Comparison of ENCODE assay signal across 16 cellular contexts in genomic region chr2:133765693-133766092, GRCh38.
A peak's percentile ranks its signal among the peaks of the same experiment; 100 is the strongest.
DNase-seq lines count a peak whose midpoint lies in the region; ATAC-seq and TF ChIP-seq lines count a peak whose summit lies in the region.
"Had no signal": no experiment of that assay in that cellular context is flagged by ENCODE, and none has a peak within 500 bp of the region (broad histone marks: within the 10 kb centered on the region; RNA-seq: fewer than 3 reads in every experiment).

No MANE protein-coding gene starts in this region.

- TF ChIP-seq EP300 in upper lobe of left lung (IDR thresholded peaks at IDR 0.05): no peak

- no peaks in the 10 kb centered on the region for H3K27me3 ChIP-seq in upper lobe of left lung

- H3K9me3 ChIP-seq in mucosa of descending colon: no peaks in the 10 kb centered on the region
- H3K9me3 ChIP-seq in upper lobe of left lung: no peaks in the 10 kb centered on the region

- no peak overlapping the region for H3K27ac ChIP-seq in upper lobe of left lung
- H3K27ac ChIP-seq: 22Rv1 had no signal

- peak; percentile 44 for ATAC-seq in mucosa of descending colon
- ATAC-seq in upper lobe of left lung (ENCODE audit: low FRiP score in 2 of 2): peak; percentile 68 to 70

- intact Hi-C loops in mucosa of descending colon (cut with DNase I, micrococcal nuclease): no loop called here

- TF ChIP-seq POLR2A in upper lobe of left lung (IDR thresholded peaks at IDR 0.05): no peak

- 47 to 51% methylated on average over 1 to 2 of the region's 2 CpGs for WGBS in upper lobe of left lung, 2 donors

- DNase-seq in NCI-H1092 treated with DMSO at 0.1 percent for 48 hours (lab: John Stamatoyannopoulos, UW) (peak; percentile 32), NCI-H1092 (lab: John Stamatoyannopoulos, UW) (no peak), fibroblast of the aortic adventitia (ENCODE audit: low read depth) (peak; percentile 71), mucosa of descending colon (peak in 1 of 3 donors; percentile 12), upper lobe of left lung (no peak), T-helper 9 cell (no peak), GF-D8 (lab: John Stamatoyannopoulos, UW) (no peak)
- no peak for DNase-seq in stimulated activated CD4-positive, alpha-beta T cell treated with anti-CD3 and anti-CD28 coated beads, Interleukin-4, amount 100 ng/mL, for 24 hours
- DNase-seq: activated CD4-positive, alpha-beta T cell treated with anti-CD3 and anti-CD28 coated beads, Interleukin-2, amount 50 U/mL, for 4 hours; CD8-positive, alpha-beta memory T cell; effector CD4-positive, alpha-beta T cell; MV-4-11; NCI-H2227 treated with DMSO at 0.1 percent for 48 hours; SIG-M5; stimulated activated CD4-positive, alpha-beta T cell treated with anti-CD3 and anti-CD28 coated beads, Interleukin-1b, Interleukin-23, amount 100 ng/mL, for 48 hours had no signal

- no peaks in the 10 kb centered on the region for H3K4me1 ChIP-seq in mucosa of descending colon (ENCODE audit: low read depth)
- H3K4me1 ChIP-seq in upper lobe of left lung: no peaks in the 10 kb centered on the region

- H3K4me3 ChIP-seq in fibroblast of the aortic adventitia (ENCODE audit: low read depth, low read length): no peak overlapping the region
- H3K4me3 ChIP-seq in mucosa of descending colon: no peak overlapping the region
- H3K4me3 ChIP-seq in upper lobe of left lung: no peak overlapping the region

- H3K36me3 ChIP-seq in mucosa of descending colon (ENCODE audit: low read depth) (no peaks in the 10 kb centered on the region), upper lobe of left lung (no peaks in the 10 kb centered on the region)

- TF ChIP-seq CTCF in fibroblast of the aortic adventitia (IDR thresholded peaks at IDR 0.05; ENCODE audit: insufficient read depth, low read length) (no peak), mucosa of descending colon (IDR thresholded peaks at IDR 0.05) (no peak), upper lobe of left lung (IDR thresholded peaks at IDR 0.05) (no peak)

Comparison
In these comparisons a context has a peak if more than half of its experiments do, and no peak if none do; other contexts are left out.
1. DNase-seq: peak in NCI-H1092 treated with DMSO at 0.1 percent for 48 hours (single experiment) and fibroblast of the aortic adventitia (single experiment); none in NCI-H1092 (single experiment), upper lobe of left lung (0 of 2), T-helper 9 cell (single experiment), GF-D8 (single experiment) and stimulated activated CD4-positive, alpha-beta T cell treated with anti-CD3 and anti-CD28 coated beads, Interleukin-4, amount 100 ng/mL, for 24 hours (single experiment).